Comparison of ENCODE assay signal across 8 cellular contexts in genomic region chr6:27157461-27158315, GRCh38.
DNase-seq lines count a peak whose midpoint lies in the region; ATAC-seq, FAIRE-seq and TF ChIP-seq lines count a peak whose summit lies in the region.

No MANE protein-coding gene starts in this region.

- peak; percentile 63 for ATAC-seq in HG02870 (IDR thresholded peaks at IDR 0.05; ENCODE audit: unreplicated experiment)
- ATAC-seq in HG02973 (IDR thresholded peaks at IDR 0.05; ENCODE audit: unreplicated experiment): no peak

- H4K20me1 ChIP-seq in endothelial cell of umbilical vein (replicated peaks; ENCODE audit: control insufficient read depth, extremely low read depth, insufficient read depth, low read length): no peaks in the 10 kb centered on the region

- POLR2A ChIA-PET in endothelial cell of umbilical vein (lab: Charles Lee): no interaction called here

- CTCF ChIA-PET in endothelial cell of umbilical vein (lab: Charles Lee): interaction anchor here (0.9 to 5.3 kb wide), 4 partner anchors 11 to 31 kb away, joined by 3 to 55 read pairs (median 6); a partner anchor contains a TSS

- H3K9ac ChIP-seq in endothelial cell of umbilical vein (replicated peaks; ENCODE audit: extremely low read depth, insufficient read depth, low read length): no peak overlapping the region

- DNase-seq in GM12865 (ENCODE audit: low read depth) (peak; percentile 88), NCI-H748 (lab: John Stamatoyannopoulos, UW; ENCODE audit: unreplicated experiment) (peak; percentile 91), endothelial cell of umbilical vein (ENCODE audit: low read depth, low spot score) (peak; percentile 57)
- peak; percentile 72 for DNase-seq in activated CD8-positive, alpha-beta memory T cell treated with anti-CD3 and anti-CD28 coated beads, Interleukin-2, amount 50 U/mL, for 24 hours (ENCODE audit: extremely low read depth)
- DNase-seq in stimulated activated CD8-positive, alpha-beta memory T cell treated with anti-CD3 and anti-CD28 coated beads, Interleukin-7, amount 100 ng/mL, for 48 hours (ENCODE audit: extremely low read depth in 1 of 2, low read depth in 1 of 2): peak; percentile 59 to 71

- peak; percentile 28 for FAIRE-seq in endothelial cell of umbilical vein (lab: Jason Lieb, UNC)

- H3K27me3 ChIP-seq in endothelial cell of umbilical vein (ENCODE audit: control insufficient read depth in 2 of 2, insufficient read depth in 2 of 2, low read length in 2 of 2) (peaks cover 8 to 11% of the 10 kb centered on the region in 2 experiments), muscle layer of duodenum (ENCODE audit: low read depth, low read length) (no peaks in the 10 kb centered on the region)

- H3K36me3 ChIP-seq in endothelial cell of umbilical vein (ENCODE audit: control insufficient read depth in 2 of 2, extremely low read depth in 1 of 2, insufficient read depth in 2 of 2, low read length in 2 of 2) (no peaks in the 10 kb centered on the region), muscle layer of duodenum (ENCODE audit: control insufficient read depth in 1 of 2, insufficient read depth in 2 of 2, low read length in 2 of 2) (no peaks in the 10 kb centered on the region)

- dilution Hi-C loops in endothelial cell of umbilical vein (cut with MboI; ENCODE audit: extremely low pct_ligation_motif_present, low sequenced_read_pairs): no loop called here

- H3K79me2 ChIP-seq in endothelial cell of umbilical vein (ENCODE audit: control insufficient read depth, insufficient read depth, low read length): no peaks in the 10 kb centered on the region

- no peaks in the 10 kb centered on the region for H3K9me1 ChIP-seq in endothelial cell of umbilical vein (replicated peaks; ENCODE audit: control insufficient read depth, extremely low read depth, insufficient read depth, low read length)

- BruUV-seq in endothelial cell of umbilical vein (replicated peaks; lab: Mats Ljungman, UMichigan): no TSS peak

- no peak overlapping the region for H3K27ac ChIP-seq in endothelial cell of umbilical vein (ENCODE audit: insufficient read depth, low read depth, low read length)
- no peak overlapping the region for H3K27ac ChIP-seq in muscle layer of duodenum (ENCODE audit: low read length)

- no peak for TF ChIP-seq POLR2A in endothelial cell of umbilical vein (IDR thresholded peaks at IDR 0.05; ENCODE audit: low read depth, low read length)

- H3K4me3 ChIP-seq in GM12865 (ENCODE audit: low read depth, low read length) (peak overlapping the region; percentile 70), endothelial cell of umbilical vein (replicated peaks in 1 of 3; ENCODE audit: insufficient read depth in 1 of 3, low read depth in 1 of 3, low read length in 3 of 3) (peak overlapping the region; percentile 30 to 64 (median 59)), muscle layer of duodenum (ENCODE audit: low read depth in 1 of 2, low read length in 2 of 2) (peak overlapping the region; percentile 54 to 81)

- H2AFZ ChIP-seq in endothelial cell of umbilical vein (ENCODE audit: low read depth, low read length): peak overlapping the region; percentile 92

- H3K4me1 ChIP-seq in endothelial cell of umbilical vein (ENCODE audit: control insufficient read depth, extremely low read depth, insufficient read depth, low read length) (peaks cover 10% of the 10 kb centered on the region), muscle layer of duodenum (ENCODE audit: control insufficient read depth in 1 of 2, insufficient read depth in 2 of 2, low read length in 2 of 2) (peaks cover 4 to 9% of the 10 kb centered on the region in 2 donors)

- intact Hi-C loops in endothelial cell of umbilical vein (cut with micrococcal nuclease): loop anchor here (1.0 kb wide), 1 partner anchor 30 kb away; no protein-coding TSS in a partner anchor

- TF ChIP-seq CTCF in GM12865 (IDR thresholded peaks at IDR 0.05; ENCODE audit: insufficient read depth, low read depth, low read length, missing control alignments) (peak; percentile 53), endothelial cell of umbilical vein (IDR thresholded peaks at IDR 0.05; ENCODE audit: extremely low read depth in 1 of 2, insufficient read depth in 1 of 2, low read depth in 1 of 2, low read length in 2 of 2) (peak; percentile 42 to 63)

- H3K9me3 ChIP-seq in endothelial cell of umbilical vein (replicated peaks; ENCODE audit: control insufficient read depth, insufficient read depth, low read length): no peaks in the 10 kb centered on the region
- H3K9me3 ChIP-seq in muscle layer of duodenum (ENCODE audit: control insufficient read depth in 1 of 2, low read length in 2 of 2): no peaks in the 10 kb centered on the region

- peak overlapping the region; percentile 81 for H3K4me2 ChIP-seq in endothelial cell of umbilical vein (ENCODE audit: insufficient read depth, low read length)

TF ChIP-seq in endothelial cell of umbilical vein, 7 proteins besides CTCF, POLR2A, EP300 and RAD21:
- TF ChIP-seq MYC (IDR thresholded peaks at IDR 0.05; ENCODE audit: low read depth, low read length) (no peak), POLR2AphosphoS5 (IDR thresholded peaks at IDR 0.05; ENCODE audit: insufficient read depth, low read depth, low read length) (no peak)
